16 cellular contexts compared by ENCODE assay signal in genomic region chrX:130552444-130553073, GRCh38.
DNase-seq lines count a peak whose midpoint lies in the region; ATAC-seq and TF ChIP-seq lines count a peak whose summit lies in the region.
"Had no signal": no experiment of that assay in that cellular context is flagged by ENCODE, and none has a peak within 500 bp of the region (broad histone marks: within the 10 kb centered on the region; RNA-seq: fewer than 3 reads in every experiment).

No MANE protein-coding gene starts in this region.

- CTCF ChIA-PET in activated B cell treated with CpG ODN at 0.5 μM for 24 hours (lab: Charles Lee) = no interaction called here

- POLR2A ChIA-PET in activated B cell treated with CpG ODN at 0.5 μM for 24 hours (lab: Charles Lee) = no interaction called here

- no peak for DNase-seq in activated B cell treated with CpG ODN at 0.5 μM for 24 hours
- DNase-seq in BE2C = no peak
- DNase-seq in G401 (ENCODE audit: low spot score) = no peak
- DNase-seq in NCI-H524 (lab: John Stamatoyannopoulos, UW) = no peak
- DNase-seq in nucleus accumbens (lab: John Stamatoyannopoulos, UW) = no peak
- DNase-seq: activated CD8-positive, alpha-beta memory T cell treated with anti-CD3 and anti-CD28 coated beads, Interleukin-2, amount 10 ng/mL, durations not matched to agents 7 days and 5 days; activated naive CD8-positive, alpha-beta T cell treated with anti-CD3 and anti-CD28 coated beads for 36 hours; MM.1S; NCI-H510A treated with DMSO at 0.1 percent for 48 hours; SHP77; stimulated activated CD4-positive, alpha-beta T cell treated with anti-CD3 and anti-CD28 coated beads, Interleukin-1b, Interleukin-23, amount 100 ng/mL, for 48 hours had no signal

- peaks cover 4% of the 10 kb centered on the region; the same call in 1 of the 2 replicates for H3K4me1 ChIP-seq in BE2C

- no peaks in the 10 kb centered on the region for H3K27me3 ChIP-seq in BE2C

- H3K9me3 Mint-ChIP-seq in activated B cell treated with CpG ODN at 0.5 μM for 24 hours = no peaks in the 10 kb centered on the region
- H3K9me3 Mint-ChIP-seq: activated naive CD8-positive, alpha-beta T cell treated with anti-CD3 and anti-CD28 coated beads for 36 hours; central memory CD8-positive, alpha-beta T cell; stimulated activated effector memory CD8-positive, alpha-beta T cell treated with anti-CD3 and anti-CD28 coated beads, Interleukin-12 subunit alpha, Interleukin-12 subunit beta, amount 100 ng/mL, for 72 hours had no signal

- no peak for TF ChIP-seq CTCF in activated B cell treated with CpG ODN at 0.5 μM for 24 hours (IDR thresholded peaks at IDR 0.05)
- TF ChIP-seq CTCF in BE2C (IDR thresholded peaks at IDR 0.05; ENCODE audit: low read depth, low read length) = no peak

- peak overlapping the region; percentile 38 for H3K4me3 Mint-ChIP-seq in activated B cell treated with CpG ODN at 0.5 μM for 24 hours
- H3K4me3 Mint-ChIP-seq: activated CD8-positive, alpha-beta memory T cell treated with anti-CD3 and anti-CD28 coated beads, Interleukin-2, amount 10 ng/mL, durations not matched to agents 7 days and 5 days; activated naive CD8-positive, alpha-beta T cell treated with anti-CD3 and anti-CD28 coated beads for 36 hours; central memory CD8-positive, alpha-beta T cell; stimulated activated effector memory CD8-positive, alpha-beta T cell treated with anti-CD3 and anti-CD28 coated beads, Interleukin-12 subunit alpha, Interleukin-12 subunit beta, amount 100 ng/mL, for 72 hours had no signal

- intact Hi-C loops in activated B cell treated with CpG ODN at 0.5 μM for 24 hours (cut with micrococcal nuclease) = loop anchor here (5.0 kb wide), 1 partner anchor 350 kb away; the partner anchor contains the start of gene ENOX2

- H3K36me3 Mint-ChIP-seq in activated B cell treated with CpG ODN at 0.5 μM for 24 hours (ENCODE audit: low read depth) = no peaks in the 10 kb centered on the region
- H3K36me3 Mint-ChIP-seq: activated CD8-positive, alpha-beta memory T cell treated with anti-CD3 and anti-CD28 coated beads, Interleukin-2, amount 10 ng/mL, durations not matched to agents 7 days and 5 days; activated naive CD8-positive, alpha-beta T cell treated with anti-CD3 and anti-CD28 coated beads for 36 hours; stimulated activated effector memory CD8-positive, alpha-beta T cell treated with anti-CD3 and anti-CD28 coated beads, Interleukin-12 subunit alpha, Interleukin-12 subunit beta, amount 100 ng/mL, for 72 hours had no signal

- H3K9me3 ChIP-seq in BE2C = no peaks in the 10 kb centered on the region

- in situ Hi-C loops in G401 (cut with HindIII; ENCODE audit: low sequenced_read_pairs) = no loop called here

- H3K4me3 ChIP-seq in BE2C (ENCODE audit: low read depth, low read length) = no peak overlapping the region

- H3K36me3 ChIP-seq in BE2C = no peaks in the 10 kb centered on the region

- peak overlapping the region; percentile 63 for H3K27ac Mint-ChIP-seq in activated B cell treated with CpG ODN at 0.5 μM for 24 hours
- H3K27ac Mint-ChIP-seq: activated CD8-positive, alpha-beta memory T cell treated with anti-CD3 and anti-CD28 coated beads, Interleukin-2, amount 10 ng/mL, durations not matched to agents 7 days and 5 days; activated naive CD8-positive, alpha-beta T cell treated with anti-CD3 and anti-CD28 coated beads for 36 hours; stimulated activated effector memory CD8-positive, alpha-beta T cell treated with anti-CD3 and anti-CD28 coated beads, Interleukin-12 subunit alpha, Interleukin-12 subunit beta, amount 100 ng/mL, for 72 hours had no signal

- ATAC-seq in GM18508 (IDR thresholded peaks at IDR 0.05; ENCODE audit: insufficient read depth, unreplicated experiment) (peak; percentile 57), GM21390 (IDR thresholded peaks at IDR 0.05; ENCODE audit: unreplicated experiment) (peak; percentile 72), HG02981 (IDR thresholded peaks at IDR 0.05; ENCODE audit: unreplicated experiment) (peak; percentile 79), activated B cell treated with CpG ODN at 0.5 μM for 24 hours (ENCODE audit: low read depth) (peak; percentile 90)
- ATAC-seq: activated CD8-positive, alpha-beta memory T cell treated with anti-CD3 and anti-CD28 coated beads, Interleukin-2, amount 10 ng/mL, durations not matched to agents 7 days and 5 days; stimulated activated effector memory CD8-positive, alpha-beta T cell treated with anti-CD3 and anti-CD28 coated beads, Interleukin-12 subunit alpha, Interleukin-12 subunit beta, amount 100 ng/mL, for 72 hours had no signal

- H3K27me3 Mint-ChIP-seq in activated B cell treated with CpG ODN at 0.5 μM for 24 hours = no peaks in the 10 kb centered on the region

- H3K4me1 Mint-ChIP-seq in activated B cell treated with CpG ODN at 0.5 μM for 24 hours = peaks cover 37% of the 10 kb centered on the region
- H3K4me1 Mint-ChIP-seq: activated CD8-positive, alpha-beta memory T cell treated with anti-CD3 and anti-CD28 coated beads, Interleukin-2, amount 10 ng/mL, durations not matched to agents 7 days and 5 days; activated naive CD8-positive, alpha-beta T cell treated with anti-CD3 and anti-CD28 coated beads for 36 hours; central memory CD8-positive, alpha-beta T cell; stimulated activated effector memory CD8-positive, alpha-beta T cell treated with anti-CD3 and anti-CD28 coated beads, Interleukin-12 subunit alpha, Interleukin-12 subunit beta, amount 100 ng/mL, for 72 hours had no signal
